ENCODE assay signal across 1 cellular context in the genomic region with DNA sequence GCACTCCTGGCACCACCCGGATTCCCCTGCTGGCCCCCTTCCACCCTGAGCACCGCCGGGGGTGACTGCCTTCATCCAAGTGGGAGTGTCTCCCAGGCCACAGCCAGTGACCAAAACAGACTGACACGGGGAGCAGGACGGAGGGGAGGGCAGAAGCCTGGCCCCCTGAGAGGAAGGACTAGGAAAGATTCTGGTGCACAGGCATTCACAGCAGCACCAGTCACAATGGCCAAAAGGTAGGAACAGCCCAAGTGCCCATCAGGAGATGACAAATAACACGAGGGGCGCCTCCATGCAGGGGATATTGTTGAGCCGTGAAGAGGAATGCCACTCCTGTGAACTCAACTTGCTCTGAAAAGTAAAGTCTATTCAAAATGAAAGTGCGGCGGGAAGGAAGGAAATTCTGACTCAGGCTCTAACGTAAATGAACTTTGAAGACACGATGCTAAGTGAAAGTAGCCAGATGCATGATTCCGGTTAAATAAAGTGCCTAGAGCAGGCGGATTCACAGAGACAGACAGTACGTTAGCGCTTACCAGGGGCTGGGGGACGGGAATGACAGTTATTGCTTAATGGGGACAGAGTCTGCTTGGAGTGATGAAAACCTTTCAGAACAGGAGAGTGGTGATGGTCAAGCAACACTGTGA.
A peak's percentile ranks its signal among the peaks of the same experiment; 100 is the strongest.
TF ChIP-seq lines count a peak whose summit lies in the region.

No MANE protein-coding gene starts in this region.

TF ChIP-seq in GM12878, 131 proteins besides CTCF, POLR2A, EP300 and RAD21 (continued from another document):
- TF ChIP-seq, protein P1, sequence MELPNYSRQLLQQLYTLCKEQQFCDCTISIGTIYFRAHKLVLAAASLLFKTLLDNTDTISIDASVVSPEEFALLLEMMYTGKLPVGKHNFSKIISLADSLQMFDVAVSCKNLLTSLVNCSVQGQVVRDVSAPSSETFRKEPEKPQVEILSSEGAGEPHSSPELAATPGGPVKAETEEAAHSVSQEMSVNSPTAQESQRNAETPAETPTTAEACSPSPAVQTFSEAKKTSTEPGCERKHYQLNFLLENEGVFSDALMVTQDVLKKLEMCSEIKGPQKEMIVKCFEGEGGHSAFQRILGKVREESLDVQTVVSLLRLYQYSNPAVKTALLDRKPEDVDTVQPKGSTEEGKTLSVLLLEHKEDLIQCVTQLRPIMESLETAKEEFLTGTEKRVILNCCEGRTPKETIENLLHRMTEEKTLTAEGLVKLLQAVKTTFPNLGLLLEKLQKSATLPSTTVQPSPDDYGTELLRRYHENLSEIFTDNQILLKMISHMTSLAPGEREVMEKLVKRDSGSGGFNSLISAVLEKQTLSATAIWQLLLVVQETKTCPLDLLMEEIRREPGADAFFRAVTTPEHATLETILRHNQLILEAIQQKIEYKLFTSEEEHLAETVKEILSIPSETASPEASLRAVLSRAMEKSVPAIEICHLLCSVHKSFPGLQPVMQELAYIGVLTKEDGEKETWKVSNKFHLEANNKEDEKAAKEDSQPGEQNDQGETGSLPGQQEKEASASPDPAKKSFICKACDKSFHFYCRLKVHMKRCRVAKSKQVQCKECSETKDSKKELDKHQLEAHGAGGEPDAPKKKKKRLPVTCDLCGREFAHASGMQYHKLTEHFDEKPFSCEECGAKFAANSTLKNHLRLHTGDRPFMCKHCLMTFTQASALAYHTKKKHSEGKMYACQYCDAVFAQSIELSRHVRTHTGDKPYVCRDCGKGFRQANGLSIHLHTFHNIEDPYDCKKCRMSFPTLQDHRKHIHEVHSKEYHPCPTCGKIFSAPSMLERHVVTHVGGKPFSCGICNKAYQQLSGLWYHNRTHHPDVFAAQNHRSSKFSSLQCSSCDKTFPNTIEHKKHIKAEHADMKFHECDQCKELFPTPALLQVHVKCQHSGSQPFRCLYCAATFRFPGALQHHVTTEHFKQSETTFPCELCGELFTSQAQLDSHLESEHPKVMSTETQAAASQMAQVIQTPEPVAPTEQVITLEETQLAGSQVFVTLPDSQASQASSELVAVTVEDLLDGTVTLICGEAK (IDR thresholded peaks at IDR 0.05; ENCODE audit: borderline replicate concordance) = no peak; the same call in 1 of the 2 replicates
- peak; percentile 91 for TF ChIP-seq TCF7 (IDR thresholded peaks at IDR 0.05; ENCODE audit: borderline replicate concordance)
- no peak for TF ChIP-seq HCFC1 (IDR thresholded peaks at IDR 0.05; ENCODE audit: low read length)
- TF ChIP-seq RAD51 (IDR thresholded peaks at IDR 0.05) = no peak
- peak; percentile 86 for TF ChIP-seq RELB (IDR thresholded peaks at IDR 0.05; ENCODE audit: low read depth)
- 0 out of 2 replicates have a peak, but pooled peaks have one; percentile 27 for TF ChIP-seq TARDBP (IDR thresholded peaks at IDR 0.05; ENCODE audit: borderline replicate concordance)
- no peak; the same call in 1 of the 2 replicates for TF ChIP-seq SMC3 (IDR thresholded peaks at IDR 0.05; ENCODE audit: borderline replicate concordance, low read length)
- TF ChIP-seq, protein P2, sequence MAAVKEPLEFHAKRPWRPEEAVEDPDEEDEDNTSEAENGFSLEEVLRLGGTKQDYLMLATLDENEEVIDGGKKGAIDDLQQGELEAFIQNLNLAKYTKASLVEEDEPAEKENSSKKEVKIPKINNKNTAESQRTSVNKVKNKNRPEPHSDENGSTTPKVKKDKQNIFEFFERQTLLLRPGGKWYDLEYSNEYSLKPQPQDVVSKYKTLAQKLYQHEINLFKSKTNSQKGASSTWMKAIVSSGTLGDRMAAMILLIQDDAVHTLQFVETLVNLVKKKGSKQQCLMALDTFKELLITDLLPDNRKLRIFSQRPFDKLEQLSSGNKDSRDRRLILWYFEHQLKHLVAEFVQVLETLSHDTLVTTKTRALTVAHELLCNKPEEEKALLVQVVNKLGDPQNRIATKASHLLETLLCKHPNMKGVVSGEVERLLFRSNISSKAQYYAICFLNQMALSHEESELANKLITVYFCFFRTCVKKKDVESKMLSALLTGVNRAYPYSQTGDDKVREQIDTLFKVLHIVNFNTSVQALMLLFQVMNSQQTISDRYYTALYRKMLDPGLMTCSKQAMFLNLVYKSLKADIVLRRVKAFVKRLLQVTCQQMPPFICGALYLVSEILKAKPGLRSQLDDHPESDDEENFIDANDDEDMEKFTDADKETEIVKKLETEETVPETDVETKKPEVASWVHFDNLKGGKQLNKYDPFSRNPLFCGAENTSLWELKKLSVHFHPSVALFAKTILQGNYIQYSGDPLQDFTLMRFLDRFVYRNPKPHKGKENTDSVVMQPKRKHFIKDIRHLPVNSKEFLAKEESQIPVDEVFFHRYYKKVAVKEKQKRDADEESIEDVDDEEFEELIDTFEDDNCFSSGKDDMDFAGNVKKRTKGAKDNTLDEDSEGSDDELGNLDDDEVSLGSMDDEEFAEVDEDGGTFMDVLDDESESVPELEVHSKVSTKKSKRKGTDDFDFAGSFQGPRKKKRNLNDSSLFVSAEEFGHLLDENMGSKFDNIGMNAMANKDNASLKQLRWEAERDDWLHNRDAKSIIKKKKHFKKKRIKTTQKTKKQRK (IDR thresholded peaks at IDR 0.05; ENCODE audit: low read depth, low read length) = no peak
- TF ChIP-seq PAX8 (IDR thresholded peaks at IDR 0.05) = no peak
- TF ChIP-seq NRF1 (conservative IDR thresholded peaks at IDR 0.05; ENCODE audit: low read depth, low read length) = no peak
- TF ChIP-seq GABPA (IDR thresholded peaks at IDR 0.05; ENCODE audit: low read depth) = peak; percentile 75
- TF ChIP-seq RBBP5 (conservative IDR thresholded peaks at IDR 0.05) = no peak
- TF ChIP-seq MAX (IDR thresholded peaks at IDR 0.05; ENCODE audit: low read depth, low read length) = 0 out of 2 replicates have a peak, but pooled peaks have one; percentile 17
- TF ChIP-seq NFXL1 (IDR thresholded peaks at IDR 0.05; ENCODE audit: borderline replicate concordance) = no peak
- TF ChIP-seq SIN3A (IDR thresholded peaks at IDR 0.05; ENCODE audit: low read depth, low read length) = no peak
- TF ChIP-seq BRCA1 (IDR thresholded peaks at IDR 0.05; ENCODE audit: low read depth, low read length) = no peak
- peak; percentile 51; the same call in 1 of the 2 replicates for TF ChIP-seq CHD2 (IDR thresholded peaks at IDR 0.05; ENCODE audit: borderline replicate concordance, low read depth, low read length)
- TF ChIP-seq ESRRA (IDR thresholded peaks at IDR 0.05; ENCODE audit: low read length) = no peak
- TF ChIP-seq ZNF24 (IDR thresholded peaks at IDR 0.05) = no peak
- no peak for TF ChIP-seq ZNF384 (IDR thresholded peaks at IDR 0.05; ENCODE audit: borderline replicate concordance, low read depth, low read length)
- TF ChIP-seq PBX3 (IDR thresholded peaks at IDR 0.05; ENCODE audit: insufficient replicate concordance, low read depth, low read length) = peak; percentile 31
- peak; percentile 57 for TF ChIP-seq MEF2B (IDR thresholded peaks at IDR 0.05; ENCODE audit: partially characterized antibody, poor library complexity, severe bottlenecking)
